ENCODE assay signal across 8 cellular contexts in the genomic region with DNA sequence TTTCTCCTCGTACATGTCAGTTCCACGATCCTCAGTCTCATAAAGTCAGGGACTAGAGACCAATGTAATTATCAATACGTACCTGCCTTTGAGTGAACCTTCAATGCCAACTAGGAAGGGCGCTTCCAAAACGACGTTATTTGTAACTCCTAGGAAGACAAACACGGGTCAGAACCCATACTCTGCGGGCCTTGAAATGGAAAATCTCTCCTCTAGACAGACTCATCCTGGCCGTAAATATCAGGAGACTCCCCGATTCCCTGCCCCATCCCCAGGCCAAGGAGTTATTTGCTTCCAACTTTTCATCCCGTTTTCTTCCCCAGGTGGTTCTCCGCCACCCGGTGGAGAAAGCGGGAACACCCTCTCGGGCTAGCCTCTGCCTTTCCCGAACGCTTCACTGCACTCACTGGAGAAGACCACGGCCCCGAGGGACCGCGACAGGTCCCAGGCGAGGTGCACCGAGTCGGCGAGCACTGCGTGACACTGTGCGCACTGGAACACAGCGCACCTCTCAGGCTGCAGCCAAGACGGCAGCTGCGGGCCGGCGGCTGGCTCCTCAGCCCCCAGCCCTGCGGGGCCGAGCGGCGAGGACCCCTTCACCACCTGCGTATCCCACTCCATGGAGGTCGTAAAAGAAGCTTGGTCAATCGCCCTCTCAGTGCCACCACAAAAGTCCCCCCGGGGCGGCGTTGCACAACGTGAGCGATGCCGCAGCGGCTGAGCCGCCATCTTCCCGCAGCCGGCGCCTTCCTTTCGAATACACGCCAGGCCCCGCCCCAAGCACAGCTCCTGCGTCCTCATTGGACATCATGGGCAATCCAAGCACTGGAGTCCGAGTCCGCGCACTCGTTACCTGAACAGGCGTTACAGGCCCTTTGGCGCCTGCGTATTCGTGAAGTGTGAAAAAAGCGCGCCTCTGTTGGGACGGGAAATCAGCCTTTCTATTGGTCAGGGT. TPM values are rescaled to one million over a fixed set of nuclear protein-coding genes. Genes with fewer than 3 reads are reported as not detected.
DNase-seq lines count a peak whose midpoint lies in the region; ATAC-seq and TF ChIP-seq lines count a peak whose summit lies in the region.

A gene (minus strand): TSS at position 759 of the 955 bp plus-strand sequence. CDS start 30 bp downstream, at position 729.

- no peak for TF ChIP-seq POLR2A in esophagus squamous epithelium (IDR thresholded peaks at IDR 0.05)

- H3K27ac ChIP-seq in Panc1 (ENCODE audit: low read length): peak within 1 kb of the TSS; percentile 98
- peak within 1 kb of the TSS; percentile 77 to 94 (median 84) for H3K27ac ChIP-seq in esophagus squamous epithelium

- H3K27me3 ChIP-seq in Panc1 (ENCODE audit: control insufficient read depth, insufficient read depth, low read length) (no peaks in the 10 kb centered on the region), esophagus squamous epithelium (no peaks in the 10 kb centered on the region)

- ATAC-seq in GM21723 (IDR thresholded peaks at IDR 0.05; ENCODE audit: unreplicated experiment) (peak; percentile 87), Panc1 (peak; percentile 97), naive B cell (ENCODE audit: low read depth in 2 of 2) (peak; percentile 90 to 91)
- peak; percentile 97 to 98 for ATAC-seq in activated T-cell treated with anti-CD3 and anti-CD28 coated beads, Interleukin-2, amount 50 U/mL, for 4 hours
- peak; percentile 98 for ATAC-seq in stimulated activated memory B cell treated with anti-CD40 and anti-IgM and Interleukin-4, amounts not matched to agents 10 μg/mL and 1 μg/mL and 100 μg/mL, for 72 hours

- CTCF ChIA-PET in Panc1 (lab: Charles Lee): interaction anchor here (0.9 to 1.1 kb wide), 2 partner anchors 17 to 42 kb away, joined by 3 to 4 read pairs; no protein-coding TSS in a partner anchor

- no peaks in the 10 kb centered on the region for H3K27me3 Mint-ChIP-seq in activated T-cell treated with anti-CD3 and anti-CD28 coated beads, Interleukin-2, amount 50 U/mL, for 4 hours (ENCODE audit: low read depth)
- H3K27me3 Mint-ChIP-seq in naive B cell: no peaks in the 10 kb centered on the region
- H3K27me3 Mint-ChIP-seq in stimulated activated memory B cell treated with anti-CD40 and anti-IgM and Interleukin-4, amounts not matched to agents 10 μg/mL and 1 μg/mL and 100 μg/mL, for 72 hours: no peaks in the 10 kb centered on the region

- H3K9me3 Mint-ChIP-seq in activated T-cell treated with anti-CD3 and anti-CD28 coated beads, Interleukin-2, amount 50 U/mL, for 4 hours: no peaks in the 10 kb centered on the region
- no peaks in the 10 kb centered on the region for H3K9me3 Mint-ChIP-seq in naive B cell
- no peaks in the 10 kb centered on the region for H3K9me3 Mint-ChIP-seq in stimulated activated memory B cell treated with anti-CD40 and anti-IgM and Interleukin-4, amounts not matched to agents 10 μg/mL and 1 μg/mL and 100 μg/mL, for 72 hours

- peak; percentile 92 for DNase-seq in DMS79 treated with DMSO at 0.1 percent for 48 hours (lab: John Stamatoyannopoulos, UW)
- DNase-seq in KG1 (lab: John Stamatoyannopoulos, UW): peak; percentile 99
- DNase-seq in Panc1 (ENCODE audit: low read depth, low spot score): peak; percentile 99
- peak; percentile 95 for DNase-seq in activated T-cell treated with anti-CD3 and anti-CD28 coated beads, Interleukin-2, amount 50 U/mL, for 4 hours
- peak; percentile 97 for DNase-seq in esophagus squamous epithelium (lab: John Stamatoyannopoulos, UW)
- peak; percentile 95 for DNase-seq in naive B cell

- peak within 1 kb of the TSS; percentile 99 for H3K4me3 Mint-ChIP-seq in activated T-cell treated with anti-CD3 and anti-CD28 coated beads, Interleukin-2, amount 50 U/mL, for 4 hours
- peak within 1 kb of the TSS; percentile 93 to 100 (median 98) for H3K4me3 Mint-ChIP-seq in naive B cell
- peak within 1 kb of the TSS; percentile 89 for H3K4me3 Mint-ChIP-seq in stimulated activated memory B cell treated with anti-CD40 and anti-IgM and Interleukin-4, amounts not matched to agents 10 μg/mL and 1 μg/mL and 100 μg/mL, for 72 hours

- H3K36me3 ChIP-seq in Panc1 (ENCODE audit: control insufficient read depth, insufficient read depth, low read length) (peaks cover 7% of the 10 kb centered on the region), esophagus squamous epithelium (no peaks in the 10 kb centered on the region)

- H3K4me1 Mint-ChIP-seq in activated T-cell treated with anti-CD3 and anti-CD28 coated beads, Interleukin-2, amount 50 U/mL, for 4 hours (ENCODE audit: low read depth): peaks cover 26% of the 10 kb centered on the region
- peaks cover 12 to 29% (median 27%) of the 10 kb centered on the region in 3 donors for H3K4me1 Mint-ChIP-seq in naive B cell
- H3K4me1 Mint-ChIP-seq in stimulated activated memory B cell treated with anti-CD40 and anti-IgM and Interleukin-4, amounts not matched to agents 10 μg/mL and 1 μg/mL and 100 μg/mL, for 72 hours: peaks cover 34% of the 10 kb centered on the region

- no TSS peak for BruUV-seq in Panc1 (replicated peaks; lab: Mats Ljungman, UMichigan)

- peak; percentile 82 for TF ChIP-seq CTCF in Panc1 (IDR thresholded peaks at IDR 0.05)
- TF ChIP-seq CTCF in esophagus squamous epithelium (IDR thresholded peaks at IDR 0.05): peak; percentile 25 to 86 (median 66)

- intact Hi-C loops in Panc1 (cut with micrococcal nuclease; ENCODE audit: unreplicated experiment) (no loop called here), esophagus squamous epithelium (cut with DNase I) (no loop called here)

- H3K4me3 ChIP-seq in Panc1 (ENCODE audit: low read depth in 2 of 2, low read length in 2 of 2): peak within 1 kb of the TSS; percentile 80 to 88
- peak within 1 kb of the TSS; percentile 71 to 97 (median 88) for H3K4me3 ChIP-seq in esophagus squamous epithelium

- peak within 1 kb of the TSS; percentile 88 to 98 (median 95) for H3K27ac Mint-ChIP-seq in naive B cell
- peak within 1 kb of the TSS; percentile 89 for H3K27ac Mint-ChIP-seq in stimulated activated memory B cell treated with anti-CD40 and anti-IgM and Interleukin-4, amounts not matched to agents 10 μg/mL and 1 μg/mL and 100 μg/mL, for 72 hours

- no peaks in the 10 kb centered on the region for H3K36me3 Mint-ChIP-seq in activated T-cell treated with anti-CD3 and anti-CD28 coated beads, Interleukin-2, amount 50 U/mL, for 4 hours (ENCODE audit: insufficient read depth)
- no peaks in the 10 kb centered on the region for H3K36me3 Mint-ChIP-seq in naive B cell
- no peaks in the 10 kb centered on the region for H3K36me3 Mint-ChIP-seq in stimulated activated memory B cell treated with anti-CD40 and anti-IgM and Interleukin-4, amounts not matched to agents 10 μg/mL and 1 μg/mL and 100 μg/mL, for 72 hours

- WGBS in esophagus squamous epithelium, 2 donors: 0 to 1% methylated on average over 15 to 17 of the region's 65 CpGs

- no peaks in the 10 kb centered on the region for H3K9me3 ChIP-seq in Panc1 (ENCODE audit: control insufficient read depth, insufficient read depth, low read depth, low read length)
- H3K9me3 ChIP-seq in esophagus squamous epithelium: no peaks in the 10 kb centered on the region

- H3K4me1 ChIP-seq in Panc1 (ENCODE audit: control insufficient read depth, insufficient read depth, low read length) (peaks cover 9% of the 10 kb centered on the region), esophagus squamous epithelium (peaks cover 3 to 38% (median 4%) of the 10 kb centered on the region in 3 donors)

- in situ Hi-C loops in Panc1 (cut with HindIII; ENCODE audit: low pct_unique_long_range_greater_than_20kb, low sequenced_read_pairs): no loop called here

- POLR2A ChIA-PET in Panc1 (lab: Charles Lee): interaction anchor here (0.5 to 0.7 kb wide), 3 partner anchors 57 to 843 kb away, joined by 3 read pairs; no protein-coding TSS in a partner anchor

RNA-seq across cellular contexts. Expression of the gene that starts here (rescaled TPM):
- total RNA-seq in Panc1 (2021; ENCODE audit: unreplicated experiment): 26.7 TPM
- 12.8 TPM for polyA plus RNA-seq in Panc1 (2012; ENCODE audit: insufficient read length)
- total RNA-seq in activated T-cell treated with anti-CD3 and anti-CD28 coated beads, Interleukin-2, amount 50 U/mL, for 4 hours: 10 to 100 TPM in 1 of 3 donors, 1 to 10 TPM in 2; 8.5 to 10.2 (median 9.5) TPM
- total RNA-seq in esophagus squamous epithelium: 10 to 100 TPM in 2 of 4 donors, 1 to 10 TPM in 2; 2.7 to 16.3 (median 7.3) TPM
- 1 to 10 TPM in 4 of 6 donors, under 1 TPM in 1, not detected in 1; 0.96 to 2.2 (median 1.5) TPM for polyA plus RNA-seq in naive B cell (ENCODE audit: low read depth in 6 of 6)

Comparison
In these comparisons a context has a peak if more than half of its experiments do, and no peak if none do; other contexts are left out.
1. Peak in every context shown above with its lines: DNase-seq, ATAC-seq, H3K4me3 ChIP-seq and H3K27ac ChIP-seq.